40 cellular contexts compared by ENCODE assay signal in genomic region chr2:119134775-119135174, GRCh38. TPM values are rescaled to one million over a fixed set of nuclear protein-coding genes. Genes with fewer than 3 reads are reported as not detected.
"Had no signal": no experiment of that assay in that cellular context is flagged by ENCODE, and none has a peak within 500 bp of the region (broad histone marks: within the 10 kb centered on the region; RNA-seq: fewer than 3 reads in every experiment).

No MANE protein-coding gene starts in this region.

- H3K36me3 Mint-ChIP-seq: activated naive CD8-positive, alpha-beta T cell treated with anti-CD3 and anti-CD28 coated beads for 36 hours had no signal

- H3K9me3 ChIP-seq: Peyer's patch, SJSA1 had no signal

- ATAC-seq: activated CD8-positive, alpha-beta T cell treated with anti-CD3 and anti-CD28 coated beads for 36 hours; activated T-cell treated with anti-CD3 and anti-CD28 coated beads, Interleukin-2, amount 50 U/mL, for 72 hours; activated T-helper 17 cell treated with anti-CD3 and anti-CD28 coated beads, Interleukin-2, amount 50 U/mL, for 72 hours had no signal

- H3K27ac ChIP-seq: cardiac muscle cell, KMS-11, Peyer's patch, SJSA1, VCaP had no signal

- H3K9me3 Mint-ChIP-seq: activated CD4-positive, alpha-beta T cell treated with anti-CD3 and anti-CD28 coated beads, Interleukin-2, amount 10 ng/mL, durations not matched to agents 24 days and 14 days; activated CD8-positive, alpha-beta T cell treated with anti-CD3 and anti-CD28 coated beads for 36 hours; activated naive CD8-positive, alpha-beta T cell treated with anti-CD3 and anti-CD28 coated beads for 36 hours; activated T-cell treated with anti-CD3 and anti-CD28 coated beads, Interleukin-2, amount 50 U/mL, for 72 hours; activated T-helper 17 cell treated with anti-CD3 and anti-CD28 coated beads, Interleukin-2, amount 50 U/mL, for 72 hours; central memory CD8-positive, alpha-beta T cell had no signal

- H3K4me1 Mint-ChIP-seq: activated B cell treated with CpG ODN at 0.5 μM for 24 hours; activated CD4-positive, alpha-beta T cell treated with anti-CD3 and anti-CD28 coated beads, Interleukin-2, amount 10 ng/mL, durations not matched to agents 24 days and 14 days; activated naive CD8-positive, alpha-beta T cell treated with anti-CD3 and anti-CD28 coated beads for 36 hours; activated T-helper 17 cell treated with anti-CD3 and anti-CD28 coated beads, Interleukin-2, amount 50 U/mL, for 72 hours; central memory CD8-positive, alpha-beta T cell had no signal

- H3K27me3 Mint-ChIP-seq: activated CD4-positive, alpha-beta T cell treated with anti-CD3 and anti-CD28 coated beads, Interleukin-2, amount 10 ng/mL, durations not matched to agents 24 days and 14 days had no signal

- H3K27me3 ChIP-seq: Peyer's patch had no signal

- H3K9ac ChIP-seq: KMS-11 had no signal

- H3K4me2 ChIP-seq: KMS-11 had no signal

- H3K4me3 Mint-ChIP-seq: activated B cell treated with CpG ODN at 0.5 μM for 24 hours; activated CD4-positive, alpha-beta T cell treated with anti-CD3 and anti-CD28 coated beads, Interleukin-2, amount 10 ng/mL, durations not matched to agents 24 days and 14 days; activated CD8-positive, alpha-beta T cell treated with anti-CD3 and anti-CD28 coated beads for 36 hours; activated naive CD8-positive, alpha-beta T cell treated with anti-CD3 and anti-CD28 coated beads for 36 hours; activated T-cell treated with anti-CD3 and anti-CD28 coated beads, Interleukin-2, amount 50 U/mL, for 72 hours; activated T-helper 17 cell treated with anti-CD3 and anti-CD28 coated beads, Interleukin-2, amount 50 U/mL, for 72 hours; central memory CD8-positive, alpha-beta T cell had no signal

- H3K4me1 ChIP-seq: Peyer's patch, SJSA1 had no signal

- H3K36me3 ChIP-seq: cardiac muscle cell, Peyer's patch, SJSA1 had no signal

- DNase-seq: activated B cell treated with CpG ODN at 0.5 μM for 24 hours; activated CD4-positive, alpha-beta T cell treated with anti-CD3 and anti-CD28 coated beads for 1 hour; activated CD4-positive, alpha-beta T cell treated with anti-CD3 and anti-CD28 coated beads, Interleukin-2, amount 10 ng/mL, durations not matched to agents 24 days and 14 days; activated CD4-positive, alpha-beta T cell treated with anti-CD3 and anti-CD28 coated beads, Interleukin-2, amount 50 U/mL, for 4 hours; activated CD8-positive, alpha-beta T cell treated with anti-CD3 and anti-CD28 coated beads for 36 hours; activated effector memory CD4-positive, alpha-beta T cell treated with anti-CD3 and anti-CD28 coated beads, Interleukin-2, amount 50 U/mL, for 16 hours; activated naive CD4-positive, alpha-beta T cell; activated naive CD4-positive, alpha-beta T cell treated with anti-CD3 and anti-CD28 coated beads, Interleukin-2, amount 50 U/mL, for 16 hours; activated naive CD8-positive, alpha-beta T cell treated with anti-CD3 and anti-CD28 coated beads for 36 hours; activated T-cell treated with anti-CD3 and anti-CD28 coated beads, Interleukin-2, amount 50 U/mL, for 1 hour; activated T-cell treated with anti-CD3 and anti-CD28 coated beads, Interleukin-2, amount 50 U/mL, for 72 hours; amniotic stem cell; aorta; MM.1S; MV-4-11; NCI-H1092; NCI-H1417; NCI-H146; NCI-H187; NCI-H2029 treated with DMSO at 0.1 percent for 48 hours; NCI-H2107; NCI-H2171; NCI-H510A; NCI-H526; NCI-H774; RPMI8226; SHP77 treated with DMSO at 0.1 percent for 48 hours; SW 1271; T-helper 1 cell; T-helper 2 cell; T-helper 9 cell had no signal

- H3K4me3 ChIP-seq: cardiac muscle cell, Peyer's patch, SJSA1 had no signal

- H3K27ac Mint-ChIP-seq: activated B cell treated with CpG ODN at 0.5 μM for 24 hours; activated CD4-positive, alpha-beta T cell treated with anti-CD3 and anti-CD28 coated beads, Interleukin-2, amount 10 ng/mL, durations not matched to agents 24 days and 14 days; activated CD8-positive, alpha-beta T cell treated with anti-CD3 and anti-CD28 coated beads for 36 hours; activated naive CD8-positive, alpha-beta T cell treated with anti-CD3 and anti-CD28 coated beads for 36 hours; activated T-cell treated with anti-CD3 and anti-CD28 coated beads, Interleukin-2, amount 50 U/mL, for 72 hours; activated T-helper 17 cell treated with anti-CD3 and anti-CD28 coated beads, Interleukin-2, amount 50 U/mL, for 72 hours had no signal

RNA-seq across cellular contexts. Expression of gene C1QL2, which starts 23.8 kb away (rescaled TPM):
- total RNA-seq: activated B cell treated with CpG ODN at 0.5 μM for 24 hours; activated CD4-positive, alpha-beta T cell treated with anti-CD3 and anti-CD28 coated beads, Interleukin-2, amount 10 ng/mL, durations not matched to agents 24 days and 14 days; activated CD8-positive, alpha-beta memory T cell treated with anti-CD3 and anti-CD28 coated beads for 36 hours; activated CD8-positive, alpha-beta T cell treated with anti-CD3 and anti-CD28 coated beads for 36 hours; activated naive CD8-positive, alpha-beta T cell treated with anti-CD3 and anti-CD28 coated beads for 36 hours; activated T-cell treated with anti-CD3 and anti-CD28 coated beads, Interleukin-2, amount 50 U/mL, for 72 hours; activated T-helper 17 cell treated with anti-CD3 and anti-CD28 coated beads, Interleukin-2, amount 50 U/mL, for 72 hours; aorta; LHCN-M2; Peyer's patch; SJSA1 had no signal
- polyA plus RNA-seq: cardiac muscle cell had no signal
